Comparison of ENCODE assay signal across 1 cellular context in the genomic region with DNA sequence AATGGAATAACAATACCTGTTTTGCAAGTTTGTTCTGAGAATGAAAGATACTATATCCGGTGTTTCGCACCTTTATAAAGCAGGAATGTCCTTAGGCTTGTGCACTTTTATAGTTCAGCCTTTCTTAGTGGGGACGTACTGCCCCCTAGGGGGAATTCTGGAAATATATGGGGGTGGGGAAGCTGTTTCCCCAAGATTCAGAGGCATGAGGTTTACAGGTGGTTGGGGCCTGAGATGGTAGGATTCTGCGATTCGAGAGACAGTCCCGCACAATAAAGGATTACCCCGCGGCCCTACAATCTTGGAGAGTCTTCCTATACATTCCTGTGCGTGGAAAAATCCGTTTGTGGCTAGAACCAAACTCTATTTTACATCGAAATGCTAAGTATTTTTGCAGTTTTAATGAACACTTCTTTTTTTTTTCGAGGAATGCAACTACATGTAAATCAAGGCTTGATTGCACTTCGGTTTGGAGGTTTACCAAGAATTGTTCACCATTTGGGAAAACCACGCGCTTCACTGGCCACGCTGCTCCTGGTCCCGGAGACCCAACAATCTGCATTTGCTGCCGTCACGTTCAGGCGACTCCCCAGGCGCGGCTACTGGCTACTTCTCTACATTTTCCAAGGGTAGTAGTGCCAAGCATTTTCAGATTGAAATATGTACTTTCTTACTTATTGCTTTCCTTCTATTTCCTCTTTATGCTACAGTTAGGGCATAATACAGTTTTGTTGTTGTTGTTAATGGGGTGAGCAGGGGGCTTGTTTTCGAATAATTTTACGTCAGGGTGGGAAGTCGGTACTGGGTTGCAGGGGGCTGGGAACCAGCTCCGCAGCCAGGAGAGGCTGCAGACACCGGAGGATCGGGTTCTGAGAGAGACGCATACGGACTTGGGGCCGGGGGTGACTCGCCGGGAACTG.
A peak's percentile ranks its signal among the peaks of the same experiment; 100 is the strongest.
TF ChIP-seq lines count a peak whose summit lies in the region.

No MANE protein-coding gene starts in this region.

TF ChIP-seq in IMR-90, 13 proteins besides CTCF, POLR2A, EP300 and RAD21:
- TF ChIP-seq MAZ (IDR thresholded peaks at IDR 0.05; ENCODE audit: borderline replicate concordance, low read depth, low read length) (no peak), FOS (IDR thresholded peaks at IDR 0.05; ENCODE audit: low read depth, low read length) (no peak), CHD1 (IDR thresholded peaks at IDR 0.05; ENCODE audit: low read depth, low read length) (no peak), MAFK (IDR thresholded peaks at IDR 0.05; ENCODE audit: low read depth, low read length) (no peak), USF2 (IDR thresholded peaks at IDR 0.05; ENCODE audit: low read depth, low read length) (no peak), RFX5 (IDR thresholded peaks at IDR 0.05; ENCODE audit: low read depth, low read length) (no peak), SMC3 (IDR thresholded peaks at IDR 0.05; ENCODE audit: low read depth, low read length) (peak; percentile 65), MXI1 (IDR thresholded peaks at IDR 0.05; ENCODE audit: borderline replicate concordance, low read depth, low read length) (0 out of 2 replicates have a peak, but pooled peaks have one; percentile 8), BHLHE40 (IDR thresholded peaks at IDR 0.05; ENCODE audit: low read depth, low read length) (no peak)
- TF ChIP-seq, protein P1, sequence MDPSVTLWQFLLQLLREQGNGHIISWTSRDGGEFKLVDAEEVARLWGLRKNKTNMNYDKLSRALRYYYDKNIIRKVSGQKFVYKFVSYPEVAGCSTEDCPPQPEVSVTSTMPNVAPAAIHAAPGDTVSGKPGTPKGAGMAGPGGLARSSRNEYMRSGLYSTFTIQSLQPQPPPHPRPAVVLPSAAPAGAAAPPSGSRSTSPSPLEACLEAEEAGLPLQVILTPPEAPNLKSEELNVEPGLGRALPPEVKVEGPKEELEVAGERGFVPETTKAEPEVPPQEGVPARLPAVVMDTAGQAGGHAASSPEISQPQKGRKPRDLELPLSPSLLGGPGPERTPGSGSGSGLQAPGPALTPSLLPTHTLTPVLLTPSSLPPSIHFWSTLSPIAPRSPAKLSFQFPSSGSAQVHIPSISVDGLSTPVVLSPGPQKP (IDR thresholded peaks at IDR 0.05; ENCODE audit: borderline replicate concordance, low read depth, low read length) = no peak
